In genomic region chr11:64369440-64370135, GRCh38 we compare ENCODE assay signal across 19 cellular contexts. TPM values are rescaled to one million over a fixed set of nuclear protein-coding genes. Genes with fewer than 3 reads are reported as not detected.
DNase-seq lines count a peak whose midpoint lies in the region; ATAC-seq and TF ChIP-seq lines count a peak whose summit lies in the region.
"Had no signal": no experiment of that assay in that cellular context is flagged by ENCODE, and none has a peak within 500 bp of the region (broad histone marks: within the 10 kb centered on the region; RNA-seq: fewer than 3 reads in every experiment).

No MANE protein-coding gene starts in this region.

- no peak overlapping the region for H3K4me2 ChIP-seq in SK-N-SH
- no peak overlapping the region for H3K4me2 ChIP-seq in Loucy (ENCODE audit: low read depth, low read length, poor library complexity, severe bottlenecking)
- H3K4me2 ChIP-seq: KMS-11 had no signal

- H4K20me1 ChIP-seq in SK-N-SH (ENCODE audit: insufficient read depth) (no peaks in the 10 kb centered on the region), Loucy (ENCODE audit: insufficient read depth, low read length, poor library complexity, severe bottlenecking) (no peaks in the 10 kb centered on the region)

- TF ChIP-seq POLR2A in prostate gland (IDR thresholded peaks at IDR 0.05), result no peak

- DNase-seq in SK-N-SH (peak; percentile 37), glutamatergic neuron (no peak), prostate gland (ENCODE audit: low spot score) (no peak), NCI-H446 treated with DMSO at 0.1 percent for 48 hours (lab: John Stamatoyannopoulos, UW) (no peak), amniotic stem cell (lab: John Stamatoyannopoulos, UW) (no peak), GM19240 (ENCODE audit: insufficient read length, low spot score) (no peak)
- DNase-seq: EL, NCI-H1092, NCI-H146, NCI-H2081, NCI-H510A treated with DMSO at 0.1 percent for 48 hours, NCI-H82, Peyer's patch, T-helper 1 cell had no signal

- no peak for ATAC-seq in SK-N-SH treated with all-trans-retinoic acid at 6 μM for 48 hours
- ATAC-seq: Right ventricle myocardium inferior had no signal

- CTCF ChIA-PET in SK-N-SH (lab: Yijun Ruan, JAX), result interaction anchor here (0.6 to 2.0 kb wide), 2 partner anchors 14 to 330 kb away, joined by 3 to 7 read pairs; no protein-coding TSS in a partner anchor

- peaks cover 10% of the 10 kb centered on the region for H3F3A ChIP-seq in SK-N-SH (replicated peaks; ENCODE audit: insufficient read depth)
- H3F3A ChIP-seq in Loucy (ENCODE audit: low read depth), result no peaks in the 10 kb centered on the region

- H3K9me3 Mint-ChIP-seq in glutamatergic neuron (ENCODE audit: unreplicated experiment), result peaks cover 1% of the 10 kb centered on the region

- H3K9me2 ChIP-seq in SK-N-SH (no peaks in the 10 kb centered on the region), Loucy (replicated peaks; ENCODE audit: low read depth, low read length) (no peaks in the 10 kb centered on the region)

- no peaks in the 10 kb centered on the region for H3K4me1 Mint-ChIP-seq in glutamatergic neuron (ENCODE audit: low read depth, unreplicated experiment)

- no peak for TF ChIP-seq CTCF in SK-N-SH (IDR thresholded peaks at IDR 0.05)
- TF ChIP-seq CTCF in Loucy (conservative IDR thresholded peaks at IDR 0.05; ENCODE audit: low read length), result peak; percentile 30; the same call in 1 of the 2 replicates
- TF ChIP-seq CTCF in glutamatergic neuron (IDR thresholded peaks at IDR 0.05; ENCODE audit: partially characterized antibody, unreplicated experiment), result no peak
- no peak for TF ChIP-seq CTCF in prostate gland (IDR thresholded peaks at IDR 0.05)

- H3K4me3 ChIP-seq in SK-N-SH (ENCODE audit: low read depth in 2 of 2, low read length in 1 of 2), result no peak overlapping the region
- no peak overlapping the region for H3K4me3 ChIP-seq in Loucy (ENCODE audit: low read length, poor library complexity, severe bottlenecking)
- no peak overlapping the region for H3K4me3 ChIP-seq in prostate gland
- H3K4me3 ChIP-seq: Peyer's patch had no signal

- no peak for TF ChIP-seq EP300 in SK-N-SH (IDR thresholded peaks at IDR 0.05; ENCODE audit: borderline replicate concordance in 1 of 2, low read depth in 1 of 2, low read length in 1 of 2)

- H3K9me3 ChIP-seq in SK-N-SH, result no peaks in the 10 kb centered on the region
- no peaks in the 10 kb centered on the region for H3K9me3 ChIP-seq in Loucy (ENCODE audit: insufficient read depth, low read depth, low read length)
- H3K9me3 ChIP-seq in prostate gland, result no peaks in the 10 kb centered on the region
- H3K9me3 ChIP-seq: Peyer's patch had no signal

- H3K36me3 ChIP-seq in SK-N-SH (replicated peaks in 1 of 2; ENCODE audit: control insufficient read depth in 1 of 2, insufficient read depth in 2 of 2, low read length in 1 of 2) (peaks cover 7 to 31% of the 10 kb centered on the region in 2 experiments), Loucy (ENCODE audit: insufficient read depth, low read length) (peaks cover 14% of the 10 kb centered on the region; the same call in 1 of the 2 replicates), prostate gland (peaks cover 0 to 12% of the 10 kb centered on the region in 2 donors)

- POLR2A ChIA-PET in SK-N-SH (lab: Yijun Ruan, JAX), result interaction anchor here (1.2 kb wide), 1 partner anchor 52 kb away, joined by 4 read pairs; the partner anchor contains the start of gene PRDX5

- H3K36me3 Mint-ChIP-seq in glutamatergic neuron (ENCODE audit: unreplicated experiment), result peaks cover 5% of the 10 kb centered on the region

- H3K4me3 Mint-ChIP-seq in glutamatergic neuron (ENCODE audit: unreplicated experiment), result peak overlapping the region; percentile 25

- TF ChIP-seq RAD21 in SK-N-SH (IDR thresholded peaks at IDR 0.05; ENCODE audit: low read length), result no peak

- H3K27ac ChIP-seq in SK-N-SH (ENCODE audit: low read depth in 2 of 2, low read length in 1 of 2) (no peak overlapping the region), prostate gland (no peak overlapping the region)
- H3K27ac ChIP-seq: 22Rv1, KMS-11, Peyer's patch had no signal

- intact Hi-C loops in prostate gland (cut with DNase I), result no loop called here

- H3K79me2 ChIP-seq in SK-N-SH (ENCODE audit: insufficient read depth) (no peaks in the 10 kb centered on the region), Loucy (ENCODE audit: insufficient read depth, low read length) (no peaks in the 10 kb centered on the region)

- H3K9ac ChIP-seq in SK-N-SH, result no peak overlapping the region
- H3K9ac ChIP-seq in Loucy (ENCODE audit: low read depth, low read length, poor library complexity, severe bottlenecking), result no peak overlapping the region
- H3K9ac ChIP-seq: KMS-11 had no signal

- peaks cover 15% of the 10 kb centered on the region for H3K27me3 Mint-ChIP-seq in glutamatergic neuron (ENCODE audit: unreplicated experiment)

- 96% methylated on average over 44 of the region's 68 CpGs for WGBS in SK-N-SH (ENCODE audit: low lambda C conversion rate)
- WGBS in prostate gland, result 90% methylated on average over 59 of the region's 68 CpGs

- no peaks in the 10 kb centered on the region for H3K27me3 ChIP-seq in SK-N-SH (ENCODE audit: insufficient read depth)
- no peaks in the 10 kb centered on the region for H3K27me3 ChIP-seq in Loucy (ENCODE audit: insufficient read depth, low read length, poor library complexity, severe bottlenecking)
- no peaks in the 10 kb centered on the region for H3K27me3 ChIP-seq in prostate gland (replicated peaks; ENCODE audit: insufficient read depth)
- H3K27me3 ChIP-seq: Peyer's patch had no signal

- H3K4me1 ChIP-seq in SK-N-SH (ENCODE audit: control insufficient read depth in 1 of 2, insufficient read depth in 2 of 2, low read depth in 1 of 2, low read length in 1 of 2), result peaks cover 0 to 11% of the 10 kb centered on the region in 2 experiments; a peak in 1 of 4 replicates
- H3K4me1 ChIP-seq in Loucy (ENCODE audit: insufficient read depth, low read length, poor library complexity, severe bottlenecking), result no peaks in the 10 kb centered on the region
- H3K4me1 ChIP-seq in prostate gland (replicated peaks), result no peaks in the 10 kb centered on the region
- H3K4me1 ChIP-seq: Peyer's patch had no signal

- H3K27ac Mint-ChIP-seq in glutamatergic neuron (ENCODE audit: unreplicated experiment), result no peak overlapping the region

- H2AFZ ChIP-seq in SK-N-SH (ENCODE audit: low read depth) (no peak overlapping the region), Loucy (ENCODE audit: low read length) (no peak overlapping the region)

TF ChIP-seq in SK-N-SH, 30 proteins besides CTCF, POLR2A, EP300 and RAD21 (continues in another document):
- TF ChIP-seq GABPA (IDR thresholded peaks at IDR 0.05; ENCODE audit: low read depth), result no peak

TF ChIP-seq in SK-N-SH treated with all-trans-retinoic acid at 6 μM for 48 hours, 23 proteins besides CTCF, POLR2A, EP300 and RAD21:
- TF ChIP-seq TSHZ2 (CRISPR knock-in tag; IDR thresholded peaks at IDR 0.05), result no peak
- no peak for TF ChIP-seq PPARA (CRISPR knock-in tag; IDR thresholded peaks at IDR 0.05; ENCODE audit: borderline replicate concordance)
- no peak for TF ChIP-seq ZC3H10 (CRISPR knock-in tag; IDR thresholded peaks at IDR 0.05)
- TF ChIP-seq ZNF565 (CRISPR knock-in tag; conservative IDR thresholded peaks at IDR 0.05; ENCODE audit: low read depth), result no peak

RNA-seq across cellular contexts. Expression of gene RPS6KA4, which starts 10.6 kb away (rescaled TPM):
- polyA plus RNA-seq in SK-N-SH (2012; rRNA removed), result 43.4 and 44.7 TPM in 2 replicates
- polyA plus RNA-seq in SK-N-SH (2012; cell fraction: cytosol; rRNA removed), result 15.4 and 27.8 TPM in 2 replicates
- polyA plus RNA-seq in SK-N-SH (2012; cell fraction: nucleus; rRNA removed), result 86.8 and 120 TPM in 2 replicates
- 3.2 TPM for total RNA-seq in glutamatergic neuron (ENCODE audit: unreplicated experiment)
- 10 to 100 TPM; 18.9 to 23.7 TPM for total RNA-seq in prostate gland

RNA-seq across cellular contexts. Expression of gene CCDC88B, which starts 29.6 kb away (rescaled TPM):
- polyA plus RNA-seq in SK-N-SH (2012; rRNA removed), result 2.4 and 3.4 TPM in 2 replicates
- polyA plus RNA-seq in SK-N-SH (2012; cell fraction: cytosol; rRNA removed), result 1.3 and 2.7 TPM in 2 replicates
- polyA plus RNA-seq in SK-N-SH (2012; cell fraction: nucleus; rRNA removed), result 1.5 and 4.3 TPM in 2 replicates
- total RNA-seq in glutamatergic neuron (ENCODE audit: unreplicated experiment), result 83.6 TPM
- total RNA-seq in prostate gland, result 1 to 10 TPM; 3.0 to 10.0 TPM

RNA-seq across cellular contexts. Expression of gene PRDX5, which starts 51.7 kb away (rescaled TPM):
- polyA plus RNA-seq in SK-N-SH (2012; rRNA removed), result 875 and 1,000 TPM in 2 replicates
- polyA plus RNA-seq in SK-N-SH (2012; cell fraction: cytosol; rRNA removed), result 911 and 944 TPM in 2 replicates
- polyA plus RNA-seq in SK-N-SH (2012; cell fraction: nucleus; rRNA removed), result 283 and 326 TPM in 2 replicates
- 418 TPM for total RNA-seq in glutamatergic neuron (ENCODE audit: unreplicated experiment)
- total RNA-seq in prostate gland, result 100 to 1,000 TPM; 224 to 303 TPM

RNA-seq across cellular contexts. Expression of gene TRMT112, which starts 52.2 kb away (rescaled TPM):
- 649 and 699 TPM in 2 replicates for polyA plus RNA-seq in SK-N-SH (2012; rRNA removed)
- polyA plus RNA-seq in SK-N-SH (2012; cell fraction: cytosol; rRNA removed), result 528 and 601 TPM in 2 replicates
- 225 and 384 TPM in 2 replicates for polyA plus RNA-seq in SK-N-SH (2012; cell fraction: nucleus; rRNA removed)
- total RNA-seq in glutamatergic neuron (ENCODE audit: unreplicated experiment), result 93.1 TPM
- 100 to 1,000 TPM; 328 to 400 TPM for total RNA-seq in prostate gland
